In the genomic region with DNA sequence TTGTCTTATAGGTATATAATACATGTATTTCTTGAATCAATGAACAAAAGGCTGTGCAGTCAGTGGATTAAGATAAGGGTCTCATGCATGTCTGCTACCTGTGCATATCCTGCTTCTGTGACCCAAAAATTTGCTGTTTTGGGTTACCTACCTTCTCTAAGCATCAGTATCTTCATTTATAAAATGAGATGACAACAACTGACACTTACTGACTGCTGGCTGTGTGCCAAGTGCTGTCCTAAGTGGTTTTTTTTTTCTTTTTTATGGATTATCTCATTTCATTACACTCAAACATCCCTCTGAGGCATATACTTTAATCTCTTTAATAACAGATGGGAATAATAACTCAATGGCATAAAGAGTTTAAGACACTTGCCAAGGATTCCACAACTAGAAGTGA, we compare ENCODE assay signal across 16 cellular contexts. TPM values are rescaled to one million over a fixed set of nuclear protein-coding genes. Genes with fewer than 3 reads are reported as not detected.
DNase-seq lines count a peak whose midpoint lies in the region; ATAC-seq and TF ChIP-seq lines count a peak whose summit lies in the region.
"Had no signal": no experiment of that assay in that cellular context is flagged by ENCODE, and none has a peak within 500 bp of the region (broad histone marks: within the 10 kb centered on the region; RNA-seq: fewer than 3 reads in every experiment).

No MANE protein-coding gene starts in this region.

- no peak for TF ChIP-seq EP300 in ovary (IDR thresholded peaks at IDR 0.05)

- CTCF ChIA-PET in MCF 10A (lab: Yijun Ruan, JAX) (interaction anchor here (0.6 to 2.1 kb wide), 4 partner anchors 48 to 96 kb away, joined by 3 to 10 read pairs (median 8); no protein-coding TSS in a partner anchor), mammary epithelial cell (lab: Charles Lee; ENCODE audit: low non-redundant PET) (no interaction called here)

- H4K20me1 ChIP-seq in mammary epithelial cell (ENCODE audit: insufficient read depth, low read length), result no peaks in the 10 kb centered on the region

- in situ Hi-C loops in mammary epithelial cell (cut with MboI; ENCODE audit: low sequenced_read_pairs in 2 of 2), result no loop called here

- H3K27me3 Mint-ChIP-seq in MCF 10A (ENCODE audit: insufficient read depth, unreplicated experiment), result no peaks in the 10 kb centered on the region

- ATAC-seq in upper lobe of right lung (no peak), GM21576 (IDR thresholded peaks at IDR 0.05; ENCODE audit: unreplicated experiment) (no peak)
- ATAC-seq: activated CD4-positive, CD25-positive, alpha-beta regulatory T cell treated with anti-CD3 and anti-CD28 coated beads, Interleukin-2, amount 50 U/mL, for 24 hours had no signal

- peaks cover 33% of the 10 kb centered on the region for H3K36me3 Mint-ChIP-seq in MCF 10A (ENCODE audit: insufficient read depth, unreplicated experiment)
- H3K36me3 Mint-ChIP-seq: activated naive CD8-positive, alpha-beta T cell treated with anti-CD3 and anti-CD28 coated beads for 36 hours had no signal

- H3K4me3 ChIP-seq in mammary epithelial cell (replicated peaks in 1 of 3; ENCODE audit: insufficient read depth in 1 of 3, low read depth in 2 of 3, low read length in 3 of 3) (no peak overlapping the region), ovary (peak overlapping the region; percentile 74), upper lobe of right lung (peak overlapping the region; percentile 76)

- H3K9me3 ChIP-seq in mammary epithelial cell (replicated peaks; ENCODE audit: insufficient read depth, low read length) (no peaks in the 10 kb centered on the region), ovary (no peaks in the 10 kb centered on the region), upper lobe of right lung (no peaks in the 10 kb centered on the region)

- H3K36me3 ChIP-seq in mammary epithelial cell (ENCODE audit: insufficient read depth, low read length) (no peaks in the 10 kb centered on the region), ovary (no peaks in the 10 kb centered on the region), upper lobe of right lung (peaks cover 55% of the 10 kb centered on the region)

- H3K9me3 Mint-ChIP-seq in MCF 10A (ENCODE audit: unreplicated experiment), result no peaks in the 10 kb centered on the region
- H3K9me3 Mint-ChIP-seq: activated naive CD8-positive, alpha-beta T cell treated with anti-CD3 and anti-CD28 coated beads for 36 hours; T-helper 1 cell treated with Interleukin-12 subunit alpha and Interleukin-12 subunit beta and Interleukin-4 antibody, amounts not matched to agents 30 μg/mL and 1 μg/mL, for 36 hours had no signal

- no peak overlapping the region for H2AFZ ChIP-seq in mammary epithelial cell (ENCODE audit: low read depth, low read length)

- intact Hi-C loops in MCF 10A (cut with micrococcal nuclease), result no loop called here
- intact Hi-C loops in mammary epithelial cell (cut with micrococcal nuclease), result no loop called here
- intact Hi-C loops in ovary (cut with DNase I), result loop anchor here in 2 of 4 donors (5.0 to 10.0 kb wide), 2 partner anchors 88 to 91 kb away; no protein-coding TSS in a partner anchor
- intact Hi-C loops in upper lobe of right lung (cut with DNase I), result no loop called here

- POLR2A ChIA-PET in MCF 10A (lab: Yijun Ruan, JAX), result interaction anchor here (1.0 kb wide), 1 partner anchor 44 kb away, joined by 5 read pairs; no protein-coding TSS in a partner anchor

- no peak overlapping the region for H3K4me3 Mint-ChIP-seq in MCF 10A (ENCODE audit: unreplicated experiment)
- H3K4me3 Mint-ChIP-seq: activated naive CD8-positive, alpha-beta T cell treated with anti-CD3 and anti-CD28 coated beads for 36 hours; CD8-positive, alpha-beta memory T cell; T-helper 1 cell treated with Interleukin-12 subunit alpha and Interleukin-12 subunit beta and Interleukin-4 antibody, amounts not matched to agents 30 μg/mL and 1 μg/mL, for 36 hours had no signal

- H3K27ac Mint-ChIP-seq in MCF 10A (ENCODE audit: low read depth, unreplicated experiment), result no peak overlapping the region
- H3K27ac Mint-ChIP-seq: activated naive CD8-positive, alpha-beta T cell treated with anti-CD3 and anti-CD28 coated beads for 36 hours; CD8-positive, alpha-beta memory T cell; T-helper 1 cell treated with Interleukin-12 subunit alpha and Interleukin-12 subunit beta and Interleukin-4 antibody, amounts not matched to agents 30 μg/mL and 1 μg/mL, for 36 hours had no signal

- TF ChIP-seq CTCF in MCF 10A (IDR thresholded peaks at IDR 0.05; ENCODE audit: unreplicated experiment) (no peak), mammary epithelial cell (conservative IDR thresholded peaks at IDR 0.05 in 1 of 2, IDR thresholded peaks at IDR 0.05 in 1 of 2; ENCODE audit: extremely low read depth in 1 of 2, insufficient read depth in 1 of 2, low read depth in 1 of 2, low read length in 2 of 2) (no peak), ovary (IDR thresholded peaks at IDR 0.05) (no peak), upper lobe of right lung (IDR thresholded peaks at IDR 0.05) (no peak)

- H3K27me3 ChIP-seq in mammary epithelial cell (ENCODE audit: insufficient read depth, low read length), result peaks cover 10% of the 10 kb centered on the region
- H3K27me3 ChIP-seq in ovary, result no peaks in the 10 kb centered on the region
- no peaks in the 10 kb centered on the region for H3K27me3 ChIP-seq in upper lobe of right lung

- no peak overlapping the region for H3K9ac ChIP-seq in mammary epithelial cell (ENCODE audit: insufficient read depth, low read length)

- H3K4me1 Mint-ChIP-seq in MCF 10A (ENCODE audit: insufficient read depth, unreplicated experiment), result peaks cover 10% of the 10 kb centered on the region

- no peak overlapping the region for H3K27ac ChIP-seq in mammary epithelial cell (ENCODE audit: insufficient read depth, low read depth, low read length)
- peak overlapping the region; percentile 12 to 95 for H3K27ac ChIP-seq in ovary
- peak overlapping the region; percentile 95 for H3K27ac ChIP-seq in upper lobe of right lung

- no peak overlapping the region for H3K4me2 ChIP-seq in mammary epithelial cell (ENCODE audit: insufficient read depth, low read depth, low read length)

- TF ChIP-seq POLR2A in erythroblast (IDR thresholded peaks at IDR 0.05; ENCODE audit: low read length) (no peak), ovary (IDR thresholded peaks at IDR 0.05) (no peak)

- dilution Hi-C loops in mammary epithelial cell (cut with HindIII; ENCODE audit: low sequenced_read_pairs), result no loop called here

- BruUV-seq in MCF 10A (replicated peaks; lab: Mats Ljungman, UMichigan) (no TSS peak), mammary epithelial cell (replicated peaks; lab: Mats Ljungman, UMichigan) (no TSS peak)

- DNase-seq in MCF 10A (ENCODE audit: unreplicated experiment), result peak; percentile 5
- DNase-seq in mammary epithelial cell, result no peak
- DNase-seq in erythroblast (lab: John Stamatoyannopoulos, UW), result peak; percentile 22 to 45
- no peak for DNase-seq in ovary
- no peak for DNase-seq in upper lobe of right lung
- DNase-seq in NCI-H1092 treated with DMSO at 0.1 percent for 48 hours (lab: John Stamatoyannopoulos, UW), result no peak
- no peak for DNase-seq in HPDE6-E6E7 (ENCODE audit: extremely low spot score)
- DNase-seq: ACHN; activated naive CD8-positive, alpha-beta T cell treated with anti-CD3 and anti-CD28 coated beads for 36 hours; CD8-positive, alpha-beta memory T cell; MV-4-11; stimulated activated CD4-positive, alpha-beta T cell treated with anti-CD3 and anti-CD28 coated beads, Interleukin-2, amount 100 ng/mL, for 48 hours had no signal

- H3K79me2 ChIP-seq in mammary epithelial cell (ENCODE audit: insufficient read depth, low read length), result no peaks in the 10 kb centered on the region

- peaks cover 9% of the 10 kb centered on the region for H3K4me1 ChIP-seq in mammary epithelial cell (ENCODE audit: insufficient read depth, low read length)
- H3K4me1 ChIP-seq in ovary (ENCODE audit: insufficient read depth), result peaks cover 6% of the 10 kb centered on the region
- peaks cover 27% of the 10 kb centered on the region for H3K4me1 ChIP-seq in upper lobe of right lung

RNA-seq across cellular contexts. Expression of a gene that starts 2.1 kb away (rescaled TPM):
- total RNA-seq in MCF 10A (2022) (1.2 and 1.3 TPM in 2 replicates), mammary epithelial cell (1 to 10 TPM in 1 of 2 donors, not detected in 1; 1.8 TPM), ovary (100 to 1,000 TPM in 4 of 7 donors, 10 to 100 TPM in 3; 45.9 to 718 (median 185) TPM), upper lobe of right lung (156 TPM)
- polyA plus RNA-seq in mammary epithelial cell (not detected), ovary (100 to 1,000 TPM; 156 to 204 TPM)
- polyA minus RNA-seq in mammary epithelial cell, result not detected
- total RNA-seq: activated naive CD8-positive, alpha-beta T cell treated with anti-CD3 and anti-CD28 coated beads for 36 hours; HT1080 had no signal
- polyA plus RNA-seq: CD8-positive, alpha-beta memory T cell had no signal

Comparison
In these comparisons a context has a peak if more than half of its experiments do, and no peak if none do; other contexts are left out.
1. DNase-seq: peak in MCF 10A (single experiment) and erythroblast (2 of 2); none in mammary epithelial cell (single experiment), ovary (0 of 5), upper lobe of right lung (single experiment), NCI-H1092 treated with DMSO at 0.1 percent for 48 hours (single experiment) and HPDE6-E6E7 (single experiment).
2. H3K4me3 ChIP-seq: peak in ovary (single experiment) and upper lobe of right lung (single experiment); none in mammary epithelial cell (0 of 3).
3. RNA of a gene that starts 2.1 kb away (total RNA-seq): 45.9 to 718 TPM in ovary and 156 TPM in upper lobe of right lung (single experiment); 1.8 TPM in mammary epithelial cell and 1.2 to 1.3 TPM in MCF 10A; every median in the first group is over 10 times any median in the second.